Comparison of ENCODE assay signal across 22 cellular contexts in the genomic region with DNA sequence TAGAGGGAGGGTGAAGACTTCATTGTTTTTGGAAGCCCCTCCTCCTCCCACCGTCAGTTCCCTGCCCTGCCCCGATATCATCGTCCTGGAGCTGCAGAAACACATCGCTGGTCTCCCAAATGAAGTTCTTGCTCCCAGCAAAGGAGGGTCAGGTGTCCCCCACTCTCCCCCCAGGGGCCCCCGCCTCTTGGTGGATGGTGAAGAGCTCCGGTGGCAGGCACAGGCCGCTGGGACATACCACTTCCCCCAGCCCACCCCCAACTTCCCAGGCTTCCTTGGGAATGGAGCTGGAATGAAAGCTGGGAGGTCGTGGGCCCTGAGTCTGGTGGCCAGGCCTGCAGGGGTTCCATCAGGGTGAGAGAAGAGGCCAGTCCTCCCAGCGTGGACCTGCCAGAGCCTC.
"Had no signal": no experiment of that assay in that cellular context is flagged by ENCODE, and none has a peak within 500 bp of the region (broad histone marks: within the 10 kb centered on the region; RNA-seq: fewer than 3 reads in every experiment).

No MANE protein-coding gene starts in this region.

- DNase-seq: activated CD4-positive, alpha-beta T cell treated with anti-CD3 and anti-CD28 coated beads for 36 hours; activated CD4-positive, alpha-beta T cell treated with anti-CD3 and anti-CD28 coated beads, Interleukin-2, amount 50 U/mL, for 4 hours; activated CD8-positive, alpha-beta memory T cell treated with anti-CD3 and anti-CD28 coated beads for 24 hours; activated CD8-positive, alpha-beta memory T cell treated with anti-CD3 and anti-CD28 coated beads, Interleukin-2, amount 50 U/mL, for 48 hours; activated naive CD4-positive, alpha-beta T cell treated with anti-CD3 and anti-CD28 coated beads for 36 hours; activated naive CD8-positive, alpha-beta T cell treated with anti-CD3 and anti-CD28 coated beads, Interleukin-2, amount 50 U/mL, for 24 hours; activated T-cell treated with anti-CD3 and anti-CD28 coated beads, Interleukin-2, amount 50 U/mL, for 4 hours; effector CD8-positive, alpha-beta T cell; foreskin melanocyte; left lung; retina; sigmoid colon; stimulated activated CD4-positive, alpha-beta T cell treated with anti-CD3 and anti-CD28 coated beads, Interleukin-4, amount 100 ng/mL, for 1 hour; stimulated activated naive CD4-positive, alpha-beta T cell; T-cell; testis; trophoblast cell; uterus had no signal

- H3K4me1 Mint-ChIP-seq: T-cell had no signal

- ATAC-seq: activated CD4-positive, alpha-beta T cell treated with anti-CD3 and anti-CD28 coated beads for 36 hours; activated naive CD8-positive, alpha-beta T cell treated with anti-CD3 and anti-CD28 coated beads, Interleukin-2, amount 50 U/mL, for 24 hours; activated T-cell treated with anti-CD3 and anti-CD28 coated beads, Interleukin-2, amount 50 U/mL, for 4 hours; esophagus mucosa; left lung; T-cell had no signal

- H3K27ac ChIP-seq: left lung, sigmoid colon, testis, uterus had no signal

- H3K27me3 Mint-ChIP-seq: activated CD4-positive, alpha-beta T cell treated with anti-CD3 and anti-CD28 coated beads for 36 hours; activated naive CD8-positive, alpha-beta T cell treated with anti-CD3 and anti-CD28 coated beads, Interleukin-2, amount 50 U/mL, for 24 hours; T-cell had no signal

- H3K9me3 Mint-ChIP-seq: activated naive CD4-positive, alpha-beta T cell treated with anti-CD3 and anti-CD28 coated beads for 36 hours; activated naive CD8-positive, alpha-beta T cell treated with anti-CD3 and anti-CD28 coated beads, Interleukin-2, amount 50 U/mL, for 24 hours; activated T-cell treated with anti-CD3 and anti-CD28 coated beads, Interleukin-2, amount 50 U/mL, for 4 hours; dendritic cell treated with granulocyte-macrophage colony-stimulating factor and Interleukin-4, amounts not matched to agents 40 ng/mL and 50 ng/mL, for 4 days; mesothelial cell of epicardium; T-cell had no signal

- H3K27ac Mint-ChIP-seq: activated CD4-positive, alpha-beta T cell treated with anti-CD3 and anti-CD28 coated beads for 36 hours; activated naive CD4-positive, alpha-beta T cell treated with anti-CD3 and anti-CD28 coated beads for 36 hours; activated naive CD8-positive, alpha-beta T cell treated with anti-CD3 and anti-CD28 coated beads, Interleukin-2, amount 50 U/mL, for 24 hours; dendritic cell treated with granulocyte-macrophage colony-stimulating factor and Interleukin-4, amounts not matched to agents 40 ng/mL and 50 ng/mL, for 4 days; mesothelial cell of epicardium; progenitor cell of endocrine pancreas; T-cell had no signal

- H3K9me3 ChIP-seq: left lung, sigmoid colon, testis, uterus had no signal

- H3K27me3 ChIP-seq: left lung, sigmoid colon, testis, uterus had no signal

- H3K4me1 ChIP-seq: uterus had no signal

- H3K36me3 ChIP-seq: left lung, sigmoid colon, uterus had no signal

- H3K4me3 Mint-ChIP-seq: activated CD4-positive, alpha-beta T cell treated with anti-CD3 and anti-CD28 coated beads for 36 hours; activated naive CD4-positive, alpha-beta T cell treated with anti-CD3 and anti-CD28 coated beads for 36 hours; activated naive CD8-positive, alpha-beta T cell treated with anti-CD3 and anti-CD28 coated beads, Interleukin-2, amount 50 U/mL, for 24 hours; activated T-cell treated with anti-CD3 and anti-CD28 coated beads, Interleukin-2, amount 50 U/mL, for 4 hours; dendritic cell treated with granulocyte-macrophage colony-stimulating factor and Interleukin-4, amounts not matched to agents 40 ng/mL and 50 ng/mL, for 4 days; mesothelial cell of epicardium; T-cell had no signal

- H3K4me3 ChIP-seq: left lung, sigmoid colon, testis, uterus had no signal

- H3K36me3 Mint-ChIP-seq: mesothelial cell of epicardium, T-cell had no signal
